ENCODE assay signal across 22 cellular contexts in genomic region chr3:141164844-141165243, GRCh38.
"Had no signal": no experiment of that assay in that cellular context is flagged by ENCODE, and none has a peak within 500 bp of the region (broad histone marks: within the 10 kb centered on the region; RNA-seq: fewer than 3 reads in every experiment).

No MANE protein-coding gene starts in this region.

- H3K36me3 ChIP-seq: colonic mucosa, heart left ventricle, left lung, prostate gland, sigmoid colon, stomach, thoracic aorta, transverse colon had no signal

- H3K36me3 Mint-ChIP-seq: stimulated activated naive B cell treated with anti-CD40 and anti-IgM and Interleukin-4, amounts not matched to agents 10 μg/mL and 1 μg/mL and 100 μg/mL, for 72 hours had no signal

- H3K4me3 Mint-ChIP-seq: natural killer cell treated with Interleukin-12 subunit alpha and Interleukin-12 subunit beta and Interleukin-15 and Interleukin-18, amount 100 ng/mL, for 72 hours; stimulated activated naive B cell treated with anti-CD40 and anti-IgM and Interleukin-4, amounts not matched to agents 10 μg/mL and 1 μg/mL and 100 μg/mL, for 72 hours had no signal

- H3K4me3 ChIP-seq: colonic mucosa, heart left ventricle, left lung, lung, prostate gland, sigmoid colon, skin epidermis, stomach, thoracic aorta, transverse colon had no signal

- H3K27ac Mint-ChIP-seq: natural killer cell treated with Interleukin-12 subunit alpha and Interleukin-12 subunit beta and Interleukin-15 and Interleukin-18, amount 100 ng/mL, for 72 hours; stimulated activated naive B cell treated with anti-CD40 and anti-IgM and Interleukin-4, amounts not matched to agents 10 μg/mL and 1 μg/mL and 100 μg/mL, for 72 hours had no signal

- H2AFZ ChIP-seq: parathyroid adenoma had no signal

- H3K4me1 Mint-ChIP-seq: stimulated activated naive B cell treated with anti-CD40 and anti-IgM and Interleukin-4, amounts not matched to agents 10 μg/mL and 1 μg/mL and 100 μg/mL, for 72 hours had no signal

- H3K27me3 ChIP-seq: colonic mucosa, heart left ventricle, left lung, sigmoid colon, stomach, transverse colon had no signal

- ATAC-seq: foreskin keratinocyte; left lung; natural killer cell treated with Interleukin-12 subunit alpha and Interleukin-12 subunit beta and Interleukin-15 and Interleukin-18, amount 100 ng/mL, for 72 hours; stimulated activated naive B cell treated with anti-CD40 and anti-IgM and Interleukin-4, amounts not matched to agents 10 μg/mL and 1 μg/mL and 100 μg/mL, for 72 hours had no signal

- H3K9ac ChIP-seq: parathyroid adenoma had no signal

- H3K9me3 Mint-ChIP-seq: natural killer cell treated with Interleukin-12 subunit alpha and Interleukin-12 subunit beta and Interleukin-15 and Interleukin-18, amount 100 ng/mL, for 72 hours had no signal

- H3K9me3 ChIP-seq: colonic mucosa, prostate gland had no signal

- H3K27ac ChIP-seq: colonic mucosa, foreskin keratinocyte, left lung, parathyroid adenoma, prostate gland, sigmoid colon, skin epidermis, stomach, thoracic aorta, transverse colon had no signal

- H3K4me1 ChIP-seq: colonic mucosa, foreskin keratinocyte, heart left ventricle, left lung, parathyroid adenoma, prostate gland, sigmoid colon, stomach, transverse colon had no signal

- DNase-seq: colonic mucosa; dermis blood vessel endothelial cell; foreskin keratinocyte; heart left ventricle; hypothalamus; kidney glomerular epithelial cell; left lung; mesenchymal stem cell; midbrain; sigmoid colon; stimulated activated CD4-positive, alpha-beta T cell treated with anti-CD3 and anti-CD28 coated beads, Interleukin-2, amount 100 ng/mL, for 24 hours; stimulated activated CD4-positive, alpha-beta T cell treated with anti-CD3 and anti-CD28 coated beads, Interleukin-4, amount 100 ng/mL, for 4 hours; stimulated activated naive B cell treated with anti-CD40 and anti-IgM and Interleukin-4, amounts not matched to agents 10 μg/mL and 1 μg/mL and 100 μg/mL, for 72 hours; stomach; substantia nigra; transverse colon had no signal

- H3K79me2 ChIP-seq: parathyroid adenoma had no signal
